In genomic region chr19:58542641-58543372, GRCh38 we compare ENCODE assay signal across 7 cellular contexts. TPM values are rescaled to one million over a fixed set of nuclear protein-coding genes. Genes with fewer than 3 reads are reported as not detected.
DNase-seq lines count a peak whose midpoint lies in the region; ATAC-seq and TF ChIP-seq lines count a peak whose summit lies in the region.
"Not testable (repeated sequence)": the region's sequence is repeated elsewhere in the genome, so short reads cannot be mapped to it uniquely, and the experiment has no call there.

No MANE protein-coding gene starts in this region.

- H3K4me3 Mint-ChIP-seq in activated T-cell treated with anti-CD3 and anti-CD28 coated beads, Interleukin-2, amount 50 U/mL, for 4 hours = peak overlapping the region; percentile 48
- H3K4me3 Mint-ChIP-seq in chondrocyte (ENCODE audit: unreplicated experiment) = peak overlapping the region; percentile 28
- peak overlapping the region in 1 of 3 experiments; percentile 15 for H3K4me3 Mint-ChIP-seq in nephron

- not testable (repeated sequence) for BruUV-seq in PC-9 (replicated peaks; lab: Mats Ljungman, UMichigan)

- peaks cover 35% of the 10 kb centered on the region for H3K79me2 ChIP-seq in DND-41 (ENCODE audit: insufficient read depth, low read length)
- H3K79me2 ChIP-seq in PC-9 (ENCODE audit: low read depth) = peaks cover 31% of the 10 kb centered on the region

- not testable (repeated sequence) for H3K27me3 Mint-ChIP-seq in activated T-cell treated with anti-CD3 and anti-CD28 coated beads, Interleukin-2, amount 50 U/mL, for 4 hours (ENCODE audit: low read depth)
- H3K27me3 Mint-ChIP-seq in chondrocyte (ENCODE audit: low read depth) = peaks cover 12% of the 10 kb centered on the region
- peaks cover 25% of the 10 kb centered on the region for H3K27me3 Mint-ChIP-seq in nephron (ENCODE audit: low read depth)

- POLR2A ChIA-PET in PC-9 (lab: Charles Lee; ENCODE audit: unreplicated experiment) = not testable (repeated sequence)

- H3K4me2 ChIP-seq in DND-41 (ENCODE audit: insufficient read depth, low read length) (peak overlapping the region; percentile 72; the same call in 1 of the 2 replicates), PC-9 (peak overlapping the region; percentile 77)

- not testable (repeated sequence) for DNase-seq in DND-41; PC-9; activated T-cell treated with anti-CD3 and anti-CD28 coated beads, Interleukin-2, amount 50 U/mL, for 4 hours; right atrium auricular region (ENCODE audit: low spot score); spleen
- DNase-seq in chondrocyte (ENCODE audit: low spot score) = peak; percentile 15

- not testable (repeated sequence) for H3K9me3 ChIP-seq in DND-41 (ENCODE audit: insufficient read depth, low read length, severe bottlenecking); PC-9 (ENCODE audit: insufficient read depth, low read depth); right atrium auricular region; spleen

- not testable (repeated sequence) for H3K9me3 Mint-ChIP-seq in activated T-cell treated with anti-CD3 and anti-CD28 coated beads, Interleukin-2, amount 50 U/mL, for 4 hours; chondrocyte (ENCODE audit: low read depth); nephron

- CTCF ChIA-PET in PC-9 (lab: Charles Lee) = not testable (repeated sequence)

- not testable (repeated sequence) for H3K27me3 ChIP-seq in DND-41 (ENCODE audit: insufficient read depth, low read length, poor library complexity); PC-9 (ENCODE audit: insufficient read depth, low read depth); right atrium auricular region
- peaks cover 0 to 15% (median 10%) of the 10 kb centered on the region in 7 donors for H3K27me3 ChIP-seq in spleen (replicated peaks in 1 of 7)

- intact Hi-C loops in PC-9 (cut with micrococcal nuclease; ENCODE audit: unreplicated experiment); spleen (cut with DNase I; ENCODE audit: low total_unique reads): not testable (repeated sequence)

- H3K27ac ChIP-seq in DND-41 (ENCODE audit: low read length) = not testable (repeated sequence)
- peak overlapping the region; percentile 88; the same call in 1 of the 2 replicates for H3K27ac ChIP-seq in PC-9
- peak overlapping the region; percentile 86 to 90 for H3K27ac ChIP-seq in right atrium auricular region
- peak overlapping the region; percentile 88 to 99 (median 96) for H3K27ac ChIP-seq in spleen

- H3K36me3 ChIP-seq in DND-41 (ENCODE audit: insufficient read depth, low read length) (peaks cover 32% of the 10 kb centered on the region), right atrium auricular region (peaks cover 15% of the 10 kb centered on the region), spleen (peaks cover 0 to 26% (median 13%) of the 10 kb centered on the region in 6 donors)
- not testable (repeated sequence) for H3K36me3 ChIP-seq in PC-9 (ENCODE audit: low read depth)

- not testable (repeated sequence) for H3K9ac ChIP-seq in DND-41 (ENCODE audit: low read depth, low read length)

- H3K36me3 Mint-ChIP-seq in activated T-cell treated with anti-CD3 and anti-CD28 coated beads, Interleukin-2, amount 50 U/mL, for 4 hours (ENCODE audit: insufficient read depth) = peaks cover 24% of the 10 kb centered on the region
- peaks cover 11% of the 10 kb centered on the region for H3K36me3 Mint-ChIP-seq in chondrocyte (ENCODE audit: low read depth)
- peaks cover 22% of the 10 kb centered on the region for H3K36me3 Mint-ChIP-seq in nephron (ENCODE audit: low read depth)

- not testable (repeated sequence) for TF ChIP-seq POLR2A in spleen (IDR thresholded peaks at IDR 0.05)

- not testable (repeated sequence) for H3F3A ChIP-seq in PC-9 (ENCODE audit: insufficient read depth, low read depth)

- H3K27ac Mint-ChIP-seq in chondrocyte (ENCODE audit: unreplicated experiment) = peak overlapping the region; percentile 100
- H3K27ac Mint-ChIP-seq in nephron = peak overlapping the region; percentile 60 to 100 (median 99)

- not testable (repeated sequence) for ATAC-seq in DND-41 (ENCODE audit: insufficient read depth, low read depth); activated T-cell treated with anti-CD3 and anti-CD28 coated beads, Interleukin-2, amount 50 U/mL, for 4 hours

- WGBS in spleen, 5 donors = 82 to 90% (median 86%) methylated on average over 18 of the region's 18 CpGs

- H3K4me3 ChIP-seq in DND-41 (ENCODE audit: low read depth in 1 of 2, low read length in 2 of 2) (peak overlapping the region in 1 of 2 experiments; percentile 65; a peak in 2 of 4 replicates), PC-9 (peak overlapping the region; percentile 63; the same call in 1 of the 2 replicates), right atrium auricular region (peak overlapping the region; percentile 89 to 95), spleen (peak overlapping the region in 4 of 8 donors; percentile 91 to 99 (median 93))

- H3K9me2 ChIP-seq in PC-9 (ENCODE audit: insufficient read depth) = not testable (repeated sequence)

- H3K4me1 ChIP-seq in DND-41 (ENCODE audit: insufficient read depth, low read length) = peaks cover 54% of the 10 kb centered on the region
- H3K4me1 ChIP-seq in PC-9 (replicated peaks; ENCODE audit: insufficient read depth) = not testable (repeated sequence)
- H3K4me1 ChIP-seq in right atrium auricular region = peaks cover 0 to 43% of the 10 kb centered on the region in 2 donors
- H3K4me1 ChIP-seq in spleen = peaks cover 26 to 50% (median 43%) of the 10 kb centered on the region in 6 donors

- not testable (repeated sequence) for TF ChIP-seq CTCF in DND-41 (IDR thresholded peaks at IDR 0.05; ENCODE audit: borderline replicate concordance, extremely low read depth, low read length, poor library complexity, severe bottlenecking); PC-9 (conservative IDR thresholded peaks at IDR 0.05); chondrocyte (IDR thresholded peaks at IDR 0.05); right atrium auricular region (IDR thresholded peaks at IDR 0.05); nephron (IDR thresholded peaks at IDR 0.05; ENCODE audit: unreplicated experiment in 3 of 3); spleen (IDR thresholded peaks at IDR 0.05 in 8 of 11, conservative IDR thresholded peaks at IDR 0.05 in 3 of 11)

- H3K4me1 Mint-ChIP-seq in activated T-cell treated with anti-CD3 and anti-CD28 coated beads, Interleukin-2, amount 50 U/mL, for 4 hours (ENCODE audit: low read depth) = peaks cover 28% of the 10 kb centered on the region
- H3K4me1 Mint-ChIP-seq in chondrocyte (ENCODE audit: low read depth) (peaks cover 26% of the 10 kb centered on the region), nephron (peaks cover 32% of the 10 kb centered on the region)

- H4K20me1 ChIP-seq in DND-41 (ENCODE audit: insufficient read depth, low read length) (peaks cover 32% of the 10 kb centered on the region), PC-9 (ENCODE audit: insufficient read depth) (peaks cover 29% of the 10 kb centered on the region)

- not testable (repeated sequence) for H2AFZ ChIP-seq in DND-41 (ENCODE audit: low read depth, low read length); PC-9

RNA-seq across cellular contexts. Expression of gene TRIM28, which starts 1.1 kb away (rescaled TPM):
- total RNA-seq in PC-9 (2021) (311 and 322 TPM in 2 replicates), chondrocyte (215 to 286 TPM (median 228 TPM) in 3 replicates), right atrium auricular region (100 to 1,000 TPM in 1 of 2 donors, 10 to 100 TPM in 1; 99.6 to 207 TPM), spleen (100 to 1,000 TPM; 216 to 294 (median 232) TPM)
- 100 to 1,000 TPM; 850 to 963 (median 920) TPM for total RNA-seq in activated T-cell treated with anti-CD3 and anti-CD28 coated beads, Interleukin-2, amount 50 U/mL, for 4 hours
- 100 to 1,000 TPM; 181 to 233 (median 183) TPM for polyA plus RNA-seq in spleen

RNA-seq across cellular contexts. Expression of gene CHMP2A, which starts 12.1 kb away (rescaled TPM):
- total RNA-seq in PC-9 (2021) (149 and 186 TPM in 2 replicates), chondrocyte (85.1 to 99.4 TPM (median 85.9 TPM) in 3 replicates), right atrium auricular region (100 to 1,000 TPM; 109 to 121 TPM), spleen (100 to 1,000 TPM in 3 of 7 donors, 10 to 100 TPM in 4; 79.9 to 115 (median 89.9) TPM)
- 100 to 1,000 TPM; 117 to 128 (median 119) TPM for total RNA-seq in activated T-cell treated with anti-CD3 and anti-CD28 coated beads, Interleukin-2, amount 50 U/mL, for 4 hours
- polyA plus RNA-seq in spleen = 100 to 1,000 TPM; 112 to 124 (median 121) TPM

RNA-seq across cellular contexts. Expression of gene UBE2M, which starts 15.6 kb away (rescaled TPM):
- total RNA-seq in PC-9 (2021) (not detected in 2 replicates), chondrocyte (70.3 to 80.7 TPM (median 76.3 TPM) in 3 replicates), right atrium auricular region (10 to 100 TPM; 30.9 to 38.8 TPM), spleen (10 to 100 TPM; 19.1 to 66.9 (median 44.0) TPM)
- total RNA-seq in activated T-cell treated with anti-CD3 and anti-CD28 coated beads, Interleukin-2, amount 50 U/mL, for 4 hours = 100 to 1,000 TPM; 138 to 155 (median 153) TPM
- 10 to 100 TPM; 33.2 to 47.3 (median 36.9) TPM for polyA plus RNA-seq in spleen

RNA-seq across cellular contexts. Expression of gene ZBTB45, which starts 23.2 kb away (rescaled TPM):
- total RNA-seq in PC-9 (2021) (8.1 and 8.9 TPM in 2 replicates), chondrocyte (15.6 to 17.2 TPM (median 15.9 TPM) in 3 replicates), right atrium auricular region (10 to 100 TPM in 1 of 2 donors, 1 to 10 TPM in 1; 7.2 to 14.3 TPM), spleen (10 to 100 TPM; 11.1 to 16.0 (median 13.0) TPM)
- 10 to 100 TPM; 15.4 to 16.7 (median 16.1) TPM for total RNA-seq in activated T-cell treated with anti-CD3 and anti-CD28 coated beads, Interleukin-2, amount 50 U/mL, for 4 hours
- polyA plus RNA-seq in spleen = 1 to 10 TPM; 4.0 to 8.8 (median 4.4) TPM

RNA-seq across cellular contexts. Expression of gene MZF1, which starts 30.3 kb away (rescaled TPM):
- total RNA-seq in PC-9 (2021) (not detected in 2 replicates), chondrocyte (15.2 to 22.3 TPM (median 15.8 TPM) in 3 replicates), right atrium auricular region (10 to 100 TPM in 1 of 2 donors, 1 to 10 TPM in 1; 6.5 to 11.3 TPM), spleen (10 to 100 TPM; 27.7 to 41.6 (median 35.7) TPM)
- 10 to 100 TPM; 12.4 to 16.9 (median 12.7) TPM for total RNA-seq in activated T-cell treated with anti-CD3 and anti-CD28 coated beads, Interleukin-2, amount 50 U/mL, for 4 hours
- polyA plus RNA-seq in spleen = 10 to 100 TPM; 13.2 to 23.0 (median 20.6) TPM

Comparison
In these comparisons a context has a peak if more than half of its experiments do, and no peak if none do; other contexts are left out.
1. RNA of gene UBE2M, which starts 15.6 kb away (total RNA-seq): 138 to 155 TPM in activated T-cell treated with anti-CD3 and anti-CD28 coated beads, Interleukin-2, amount 50 U/mL, for 4 hours, 70.3 to 80.7 TPM in chondrocyte, 19.1 to 66.9 TPM in spleen and 30.9 to 38.8 TPM in right atrium auricular region; not detected in PC-9; every median in the first group is over 10 times any median in the second.